11 cellular contexts compared by ENCODE assay signal in genomic region chr6:111686249-111686997, GRCh38.
DNase-seq lines count a peak whose midpoint lies in the region; ATAC-seq, FAIRE-seq and TF ChIP-seq lines count a peak whose summit lies in the region.
"Had no signal": no experiment of that assay in that cellular context is flagged by ENCODE, and none has a peak within 500 bp of the region (broad histone marks: within the 10 kb centered on the region; RNA-seq: fewer than 3 reads in every experiment).

No MANE protein-coding gene starts in this region.

- TF ChIP-seq RAD21 in HepG2 (CRISPR knock-in tag; IDR thresholded peaks at IDR 0.05), result no peak

- POLR2A ChIA-PET in HepG2 (lab: Yijun Ruan, JAX), result interaction anchor here (1.2 kb wide), 1 partner anchor 9 kb away, joined by 3 read pairs; no protein-coding TSS in a partner anchor

- no peaks in the 10 kb centered on the region for H3K27me3 ChIP-seq in H7 (ENCODE audit: control insufficient read depth, insufficient read depth, low read length)
- H3K27me3 ChIP-seq in HepG2 (ENCODE audit: control insufficient read depth in 1 of 2, insufficient read depth in 2 of 2, low read length in 2 of 2), result no peaks in the 10 kb centered on the region

- H3K36me3 ChIP-seq in H7 (replicated peaks; ENCODE audit: control insufficient read depth, insufficient read depth, low read length), result peaks cover 8% of the 10 kb centered on the region
- H3K36me3 ChIP-seq in HepG2 (replicated peaks in 1 of 2; ENCODE audit: control insufficient read depth in 1 of 2, insufficient read depth in 2 of 2, low read length in 2 of 2), result peaks cover 3 to 5% of the 10 kb centered on the region in 2 experiments; a peak in 3 of 5 replicates

- CTCF ChIA-PET in HepG2 (lab: Yijun Ruan, JAX; ENCODE audit: low intra/inter-chr PET ratio, low total read pairs), result no interaction called here

- in situ Hi-C loops in astrocyte of the spinal cord (cut with HindIII; ENCODE audit: low sequenced_read_pairs) (no loop called here), HepG2 (cut with HindIII; ENCODE audit: extremely low pct_ligation_motif_present, low pct_unique_long_range_greater_than_20kb) (no loop called here)

- peaks cover 100% of the 10 kb centered on the region for H3K36me3 Mint-ChIP-seq in stimulated activated effector memory CD8-positive, alpha-beta T cell treated with anti-CD3 and anti-CD28 coated beads, Interleukin-12 subunit alpha, Interleukin-12 subunit beta, amount 100 ng/mL, for 72 hours

- H3K27ac ChIP-seq in HepG2 (ENCODE audit: extremely low read length, insufficient read depth, low read length), result no peak overlapping the region

- no TSS peak for BruUV-seq in HepG2 (replicated peaks; lab: Mats Ljungman, UMichigan)

- no peaks in the 10 kb centered on the region for H3K9me3 ChIP-seq in HepG2 (ENCODE audit: low read length)

- H3K4me2 ChIP-seq in HepG2 (ENCODE audit: low read depth, low read length), result no peak overlapping the region

- H3K27ac Mint-ChIP-seq in stimulated activated effector memory CD8-positive, alpha-beta T cell treated with anti-CD3 and anti-CD28 coated beads, Interleukin-12 subunit alpha, Interleukin-12 subunit beta, amount 100 ng/mL, for 72 hours, result peak overlapping the region; percentile 90

- H3K4me1 Mint-ChIP-seq in stimulated activated effector memory CD8-positive, alpha-beta T cell treated with anti-CD3 and anti-CD28 coated beads, Interleukin-12 subunit alpha, Interleukin-12 subunit beta, amount 100 ng/mL, for 72 hours, result peaks cover 84% of the 10 kb centered on the region

- H3K4me1 ChIP-seq in HepG2 (ENCODE audit: insufficient read depth, low read length), result peaks cover 19% of the 10 kb centered on the region

- H3K79me2 ChIP-seq in HepG2 (ENCODE audit: insufficient read depth, low read length), result no peaks in the 10 kb centered on the region

- WGBS in HepG2 (ENCODE audit: low lambda C conversion rate), result 79% methylated on average over 20 of the region's 20 CpGs

- H3K9ac ChIP-seq in HepG2 (ENCODE audit: insufficient read depth, low read depth, low read length), result no peak overlapping the region

- intact Hi-C loops in HepG2 (cut with micrococcal nuclease; ENCODE audit: unreplicated experiment), result no loop called here

- TF ChIP-seq EP300 in HepG2 (IDR thresholded peaks at IDR 0.05; ENCODE audit: low read depth in 2 of 2, low read length in 2 of 2) (no peak), HepG2 (CRISPR knock-in tag; IDR thresholded peaks at IDR 0.05; ENCODE audit: borderline replicate concordance) (no peak)

- no peaks in the 10 kb centered on the region for H4K20me1 ChIP-seq in HepG2 (ENCODE audit: insufficient read depth, low read length)

- H2AFZ ChIP-seq in HepG2 (ENCODE audit: low read length), result no peak overlapping the region

- DNase-seq in H7 (peak; percentile 49), astrocyte of the spinal cord (ENCODE audit: low read depth, low spot score) (peak; percentile 20), HepG2 (ENCODE audit: low spot score) (no peak), NCI-H187 (lab: John Stamatoyannopoulos, UW) (no peak), DMS79 treated with DMSO at 0.1 percent for 48 hours (lab: John Stamatoyannopoulos, UW) (no peak), NCI-H2171 (lab: John Stamatoyannopoulos, UW) (no peak), DMS79 (lab: John Stamatoyannopoulos, UW) (no peak)
- DNase-seq in stimulated activated effector memory CD8-positive, alpha-beta T cell treated with anti-CD3 and anti-CD28 coated beads, Interleukin-12 subunit alpha, Interleukin-12 subunit beta, amount 100 ng/mL, for 72 hours (ENCODE audit: low spot score in 2 of 2), result no peak
- DNase-seq: cortex of kidney, MM.1S had no signal

- H3K4me3 ChIP-seq in H7 (ENCODE audit: insufficient read depth, low read depth, low read length), result no peak overlapping the region
- no peak overlapping the region for H3K4me3 ChIP-seq in astrocyte of the spinal cord (ENCODE audit: low read depth, low read length)
- no peak overlapping the region for H3K4me3 ChIP-seq in HepG2 (replicated peaks in 1 of 3; ENCODE audit: insufficient read depth in 1 of 3, low read depth in 2 of 3, low read length in 3 of 3)

- no peak for FAIRE-seq in HepG2 (lab: Jason Lieb, UNC)
- FAIRE-seq: urothelium cell line had no signal

- H3K9me3 Mint-ChIP-seq in stimulated activated effector memory CD8-positive, alpha-beta T cell treated with anti-CD3 and anti-CD28 coated beads, Interleukin-12 subunit alpha, Interleukin-12 subunit beta, amount 100 ng/mL, for 72 hours, result no peaks in the 10 kb centered on the region

- H3K4me3 Mint-ChIP-seq in stimulated activated effector memory CD8-positive, alpha-beta T cell treated with anti-CD3 and anti-CD28 coated beads, Interleukin-12 subunit alpha, Interleukin-12 subunit beta, amount 100 ng/mL, for 72 hours, result no peak overlapping the region

- no peak for TF ChIP-seq POLR2A in HepG2 (IDR thresholded peaks at IDR 0.05; ENCODE audit: insufficient read depth in 1 of 2, low read depth in 2 of 2, low read length in 2 of 2)

- no peak for ATAC-seq in HepG2
- ATAC-seq in stimulated activated effector memory CD8-positive, alpha-beta T cell treated with anti-CD3 and anti-CD28 coated beads, Interleukin-12 subunit alpha, Interleukin-12 subunit beta, amount 100 ng/mL, for 72 hours, result no peak

- TF ChIP-seq CTCF in astrocyte of the spinal cord (IDR thresholded peaks at IDR 0.05; ENCODE audit: low read depth, low read length), result no peak
- TF ChIP-seq CTCF in HepG2 (CRISPR knock-in tag; IDR thresholded peaks at IDR 0.05), result no peak

TF ChIP-seq in HepG2, 621 proteins besides CTCF, POLR2A, EP300 and RAD21:
- TF ChIP-seq PRDM10 (CRISPR knock-in tag; IDR thresholded peaks at IDR 0.05; ENCODE audit: low read depth) (no peak), SIN3A (IDR thresholded peaks at IDR 0.05; ENCODE audit: borderline replicate concordance, low read depth, low read length) (no peak), MEF2D (CRISPR knock-in tag; IDR thresholded peaks at IDR 0.05) (no peak), CEBPB (IDR thresholded peaks at IDR 0.05; ENCODE audit: borderline replicate concordance, low read depth, low read length) (peak; percentile 21; the same call in 1 of the 2 replicates), ZKSCAN1 (IDR thresholded peaks at IDR 0.05; ENCODE audit: low read length) (no peak), NFRKB (IDR thresholded peaks at IDR 0.05) (no peak)

Comparison
In these comparisons a context has a peak if more than half of its experiments do, and no peak if none do; other contexts are left out.
1. DNase-seq: peak in H7 (single experiment) and astrocyte of the spinal cord (single experiment); none in HepG2 (single experiment), stimulated activated effector memory CD8-positive, alpha-beta T cell treated with anti-CD3 and anti-CD28 coated beads, Interleukin-12 subunit alpha, Interleukin-12 subunit beta, amount 100 ng/mL, for 72 hours (0 of 2), NCI-H187 (0 of 2), DMS79 treated with DMSO at 0.1 percent for 48 hours (single experiment), NCI-H2171 (single experiment) and DMS79 (single experiment).